In the genomic region with DNA sequence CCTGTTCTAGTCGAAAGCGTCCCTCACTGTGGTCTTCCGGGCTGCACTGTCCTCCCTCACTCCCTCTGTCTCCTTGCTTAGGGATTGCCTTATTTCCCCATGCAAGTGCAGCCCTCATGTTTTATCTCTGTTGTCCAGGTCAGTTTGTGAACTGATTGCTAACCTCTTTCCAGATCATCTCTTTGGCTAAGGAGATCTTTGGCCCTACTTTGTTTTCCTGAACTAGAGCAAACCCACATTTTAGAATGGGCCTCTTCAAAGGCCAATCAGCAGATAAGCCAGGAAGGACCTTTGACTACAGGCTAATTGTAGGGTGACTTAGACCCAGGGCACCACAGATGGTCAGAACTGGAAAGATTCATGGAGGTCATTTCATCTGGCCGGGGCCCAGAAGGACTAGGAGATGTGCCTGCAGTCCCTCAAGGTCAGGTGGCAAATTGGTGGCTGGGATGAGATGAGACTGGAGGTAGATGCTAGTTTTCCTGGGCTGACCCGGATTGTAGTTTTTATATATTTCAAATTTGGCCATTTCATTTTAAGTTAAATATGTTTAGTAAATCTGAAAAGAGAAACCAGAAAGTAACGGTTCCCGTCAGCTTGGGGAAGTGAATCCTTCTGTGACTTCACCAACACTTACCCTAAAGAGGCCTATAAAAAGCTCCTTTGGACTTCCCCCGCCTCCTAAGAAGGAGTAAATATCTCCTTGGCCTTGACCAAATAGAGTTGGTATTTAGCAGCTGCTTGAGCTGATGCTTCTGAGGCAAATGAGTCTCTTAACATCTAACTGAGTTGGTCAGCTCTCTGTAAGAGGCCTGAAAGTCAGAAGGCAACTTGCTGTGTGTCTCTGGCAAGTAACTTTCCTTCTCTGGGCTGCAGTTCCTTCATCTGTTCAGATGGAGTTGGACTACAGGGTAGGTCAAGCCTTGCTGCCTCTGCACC, we compare ENCODE assay signal across 9 cellular contexts. TPM values are rescaled to one million over a fixed set of nuclear protein-coding genes. Genes with fewer than 3 reads are reported as not detected.
DNase-seq lines count a peak whose midpoint lies in the region; ATAC-seq lines count a peak whose summit lies in the region.
"Had no signal": no experiment of that assay in that cellular context is flagged by ENCODE, and none has a peak within 500 bp of the region (broad histone marks: within the 10 kb centered on the region; RNA-seq: fewer than 3 reads in every experiment).

No MANE protein-coding gene starts in this region.

- intact Hi-C loops in left cardiac atrium (cut with DNase I), result no loop called here

- peak; percentile 95 for DNase-seq in NAMALWA (ENCODE audit: low spot score)
- no peak for DNase-seq in left cardiac atrium
- DNase-seq in NCI-H510A (lab: John Stamatoyannopoulos, UW), result no peak
- DNase-seq in NCI-H1105 (lab: John Stamatoyannopoulos, UW), result no peak
- DNase-seq in HT-29 (ENCODE audit: low spot score), result no peak
- no peak for DNase-seq in islet precursor cell

- ATAC-seq in GM18519 (IDR thresholded peaks at IDR 0.05; ENCODE audit: low FRiP score, unreplicated experiment) (peak; percentile 51), GM21737 (IDR thresholded peaks at IDR 0.05; ENCODE audit: unreplicated experiment) (peak; percentile 63), left cardiac atrium (peak; percentile 56 to 62)
- ATAC-seq: Panc1 had no signal

RNA-seq across cellular contexts. Expression of a gene that starts 6.3 kb away (rescaled TPM):
- total RNA-seq in left cardiac atrium, result 10 to 100 TPM; 15.2 to 21.0 TPM
- total RNA-seq in HT-29 (2014; rRNA removed; shearing (Covaris generic)), result 39.8 and 46.4 TPM in 2 replicates

RNA-seq across cellular contexts. Expression of a gene that starts 24.5 kb away (rescaled TPM):
- 10 to 100 TPM; 13.8 to 17.7 TPM for total RNA-seq in left cardiac atrium
- total RNA-seq in HT-29 (2014; rRNA removed; shearing (Covaris generic)), result 22.8 and 28.8 TPM in 2 replicates

RNA-seq across cellular contexts. Expression of a gene that starts 33.8 kb away (rescaled TPM):
- total RNA-seq in left cardiac atrium, result 100 to 1,000 TPM in 1 of 2 donors, 10 to 100 TPM in 1; 85.4 to 103 TPM
- total RNA-seq in HT-29 (2014; rRNA removed; shearing (Covaris generic)), result 77.5 and 77.7 TPM in 2 replicates

RNA-seq across cellular contexts. Expression of a gene that starts 34.1 kb away (rescaled TPM):
- 10 to 100 TPM; 23.0 to 24.5 TPM for total RNA-seq in left cardiac atrium
- 16.4 and 20.7 TPM in 2 replicates for total RNA-seq in HT-29 (2014; rRNA removed; shearing (Covaris generic))
